8 cellular contexts compared by ENCODE assay signal in genomic region chr2:42859006-42859552, GRCh38.
DNase-seq lines count a peak whose midpoint lies in the region; ATAC-seq and TF ChIP-seq lines count a peak whose summit lies in the region.

No MANE protein-coding gene starts in this region.

- ATAC-seq in HG02885 (IDR thresholded peaks at IDR 0.05; ENCODE audit: poor library complexity, unreplicated experiment) (no peak), GM19463 (IDR thresholded peaks at IDR 0.05; ENCODE audit: unreplicated experiment) (no peak)

- no peak overlapping the region for H3K27ac Mint-ChIP-seq in progenitor cell of endocrine pancreas

- no peaks in the 10 kb centered on the region for H3K36me3 Mint-ChIP-seq in progenitor cell of endocrine pancreas (ENCODE audit: insufficient read depth)

- no peak overlapping the region for H3K4me3 ChIP-seq in fibroblast of mammary gland (ENCODE audit: control insufficient read depth, low read depth, low read length)

- peaks cover 6% of the 10 kb centered on the region for H3K4me1 Mint-ChIP-seq in progenitor cell of endocrine pancreas (ENCODE audit: low read depth)

- peak; percentile 62 for DNase-seq in D341Med (ENCODE audit: low spot score)
- peak; percentile 93 for DNase-seq in HT-29 (ENCODE audit: low spot score)
- peak; percentile 81 for DNase-seq in OCI-M2 (lab: John Stamatoyannopoulos, UW; ENCODE audit: unreplicated experiment)
- peak; percentile 56 for DNase-seq in activated T-cell treated with anti-CD3 and anti-CD28 coated beads for 1 hour (ENCODE audit: low read depth)
- DNase-seq in fibroblast of mammary gland (ENCODE audit: low read depth): peak; percentile 83
- DNase-seq in progenitor cell of endocrine pancreas (ENCODE audit: low spot score, unreplicated experiment): peak; percentile 80

- H3K27me3 Mint-ChIP-seq in progenitor cell of endocrine pancreas: peaks cover 6% of the 10 kb centered on the region

- H3K4me3 Mint-ChIP-seq in progenitor cell of endocrine pancreas (ENCODE audit: low read depth): no peak overlapping the region

- no peaks in the 10 kb centered on the region for H3K9me3 Mint-ChIP-seq in progenitor cell of endocrine pancreas (ENCODE audit: low read depth)

- TF ChIP-seq CTCF in fibroblast of mammary gland (conservative IDR thresholded peaks at IDR 0.05; ENCODE audit: control insufficient read depth, insufficient read depth, low read depth, low read length): peak; percentile 98
- peak; percentile 96 for TF ChIP-seq CTCF in progenitor cell of endocrine pancreas (IDR thresholded peaks at IDR 0.05; ENCODE audit: unreplicated experiment)
